ENCODE assay signal across 8 cellular contexts in genomic region chr5:39058178-39058577, GRCh38. TPM values are rescaled to one million over a fixed set of nuclear protein-coding genes. Genes with fewer than 3 reads are reported as not detected.
DNase-seq lines count a peak whose midpoint lies in the region; ATAC-seq, FAIRE-seq and TF ChIP-seq lines count a peak whose summit lies in the region.

No MANE protein-coding gene starts in this region.

- peaks cover 0 to 5% (median 0%) of the 10 kb centered on the region in 9 donors for H3K36me3 ChIP-seq in heart right ventricle
- H3K36me3 ChIP-seq in urinary bladder (ENCODE audit: insufficient read depth): peaks cover 2% of the 10 kb centered on the region
- no peaks in the 10 kb centered on the region for H3K36me3 ChIP-seq in adrenal gland (replicated peaks in 1 of 2)

- H3K27ac ChIP-seq in heart right ventricle (peak overlapping the region in 5 of 10 donors; percentile 24 to 65 (median 37)), urinary bladder (ENCODE audit: low read depth) (no peak overlapping the region), adrenal gland (peak overlapping the region in 1 of 5 donors; percentile 25)

- DNase-seq in heart right ventricle: no peak
- no peak for DNase-seq in Right ventricle myocardium inferior (ENCODE audit: missing footprints)
- DNase-seq in adrenal gland: no peak
- no peak for DNase-seq in SHP77 treated with DMSO at 0.1 percent for 48 hours (lab: John Stamatoyannopoulos, UW)
- DNase-seq in SIG-M5 (lab: John Stamatoyannopoulos, UW): no peak

- no peak for TF ChIP-seq POLR2A in adrenal gland (IDR thresholded peaks at IDR 0.05)

- H3K4me3 ChIP-seq in heart right ventricle (peak overlapping the region in 8 of 10 donors; percentile 1 to 45 (median 28)), urinary bladder (ENCODE audit: low read depth, low read length) (peak overlapping the region; percentile 14), adrenal gland (peak overlapping the region in 1 of 4 donors; percentile 51)

- no peaks in the 10 kb centered on the region for H3K9me3 ChIP-seq in heart right ventricle
- H3K9me3 ChIP-seq in adrenal gland (replicated peaks in 1 of 3): peaks cover 0 to 4% (median 0%) of the 10 kb centered on the region in 3 donors

- no peak for TF ChIP-seq CTCF in heart right ventricle (IDR thresholded peaks at IDR 0.05)
- TF ChIP-seq CTCF in adrenal gland (IDR thresholded peaks at IDR 0.05): no peak

- peak; percentile 72 for FAIRE-seq in colon (lab: Jason Lieb, UNC)

- H3K4me1 ChIP-seq in heart right ventricle: peaks cover 3 to 97% (median 78%) of the 10 kb centered on the region in 9 donors
- H3K4me1 ChIP-seq in urinary bladder (ENCODE audit: insufficient read depth): no peaks in the 10 kb centered on the region
- peaks cover 27 to 35% of the 10 kb centered on the region in 2 donors for H3K4me1 ChIP-seq in adrenal gland (replicated peaks in 1 of 2)

- 50 to 71% methylated on average over 2 of the region's 2 CpGs for WGBS in heart right ventricle, 2 donors
- 54% methylated on average over 2 of the region's 2 CpGs for WGBS in urinary bladder
- WGBS in adrenal gland, 4 donors: 26 to 40% (median 35%) methylated on average over 2 of the region's 2 CpGs

- intact Hi-C loops in heart right ventricle (cut with DNase I): loop anchor here in 1 of 10 donors (5.0 kb wide), 1 partner anchor 36 kb away; no protein-coding TSS in a partner anchor
- intact Hi-C loops in Right ventricle myocardium inferior (cut with DNase I): no loop called here
- intact Hi-C loops in adrenal gland (cut with DNase I): no loop called here

- ATAC-seq in heart right ventricle: no peak
- ATAC-seq in Right ventricle myocardium inferior: no peak
- peak; percentile 89 for ATAC-seq in HG03066 (IDR thresholded peaks at IDR 0.05; ENCODE audit: low read depth, unreplicated experiment)

- H3K27me3 ChIP-seq in heart right ventricle (no peaks in the 10 kb centered on the region), adrenal gland (no peaks in the 10 kb centered on the region)

RNA-seq across cellular contexts. Expression of gene RICTOR, which starts 16.0 kb away (rescaled TPM):
- total RNA-seq in heart right ventricle: 10 to 100 TPM; 23.2 to 88.3 (median 51.7) TPM
- 10 to 100 TPM in 1 of 2 donors, 1 to 10 TPM in 1; 3.1 to 17.6 TPM for polyA plus RNA-seq in heart right ventricle
- total RNA-seq in Right ventricle myocardium inferior: 26.0 TPM
- total RNA-seq in urinary bladder: 122 TPM
- 6.3 TPM for polyA plus RNA-seq in urinary bladder
- total RNA-seq in adrenal gland: 10 to 100 TPM; 10.6 to 44.7 (median 23.8) TPM
- 10 to 100 TPM in 1 of 3 donors, 1 to 10 TPM in 2; 4.7 to 10.2 (median 9.7) TPM for polyA plus RNA-seq in adrenal gland
